ENCODE assay signal across 8 cellular contexts in the genomic region with DNA sequence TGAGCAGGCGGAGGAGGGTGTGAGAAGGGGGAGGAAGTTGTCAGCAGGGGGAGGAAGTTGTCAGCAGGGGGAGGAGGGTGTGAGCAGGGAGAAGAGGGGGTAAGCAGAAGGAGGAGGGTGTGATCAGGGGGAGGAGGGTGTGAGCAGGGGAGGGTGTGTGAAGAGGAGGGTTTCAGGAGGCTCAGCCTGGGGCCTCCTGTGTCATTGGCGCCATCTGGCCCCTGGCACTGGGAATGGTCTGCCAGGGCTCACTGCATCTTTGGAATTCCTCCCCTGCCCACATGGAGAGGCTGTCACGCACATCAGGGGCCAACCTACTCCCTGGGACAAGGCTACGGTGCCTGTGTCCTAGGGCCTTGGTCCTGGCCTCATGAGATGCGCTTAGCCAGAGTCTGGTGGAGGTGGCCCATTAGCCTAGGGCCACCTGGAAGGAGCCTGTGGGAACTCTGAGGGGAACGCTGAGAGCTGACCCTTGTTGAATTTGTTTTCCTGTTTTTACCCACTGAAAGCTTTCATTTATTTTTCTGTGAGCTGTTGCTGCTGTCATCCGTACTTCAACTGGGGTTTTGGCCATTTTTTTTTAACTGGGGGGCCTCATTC. TPM values are rescaled to one million over a fixed set of nuclear protein-coding genes. Genes with fewer than 3 reads are reported as not detected.
DNase-seq lines count a peak whose midpoint lies in the region; ATAC-seq lines count a peak whose summit lies in the region.

No MANE protein-coding gene starts in this region.

- peaks cover 10% of the 10 kb centered on the region for H3K27me3 Mint-ChIP-seq in activated T-cell treated with anti-CD3 and anti-CD28 coated beads, Interleukin-2, amount 50 U/mL, for 72 hours (ENCODE audit: low read depth)

- H3K36me3 Mint-ChIP-seq in activated T-cell treated with anti-CD3 and anti-CD28 coated beads, Interleukin-2, amount 50 U/mL, for 72 hours (ENCODE audit: insufficient read depth in 2 of 2) = no peaks in the 10 kb centered on the region

- no peak overlapping the region for H3K27ac ChIP-seq in effector memory CD4-positive, alpha-beta T cell (ENCODE audit: insufficient read depth, low read length, poor library complexity, severe bottlenecking)

- H3K27ac Mint-ChIP-seq in activated T-cell treated with anti-CD3 and anti-CD28 coated beads, Interleukin-2, amount 50 U/mL, for 72 hours = no peak overlapping the region

- no peaks in the 10 kb centered on the region for H3K9me3 ChIP-seq in effector memory CD4-positive, alpha-beta T cell (ENCODE audit: control insufficient read depth, low read length)

- H3K36me3 ChIP-seq in effector memory CD4-positive, alpha-beta T cell (ENCODE audit: control insufficient read depth, insufficient read depth, low read length) = no peaks in the 10 kb centered on the region

- H3K4me3 Mint-ChIP-seq in activated T-cell treated with anti-CD3 and anti-CD28 coated beads, Interleukin-2, amount 50 U/mL, for 72 hours = no peak overlapping the region

- no peaks in the 10 kb centered on the region for H3K4me1 ChIP-seq in effector memory CD4-positive, alpha-beta T cell (ENCODE audit: control insufficient read depth, insufficient read depth, low read length, poor library complexity, severe bottlenecking)

- peak; percentile 30 for DNase-seq in stimulated activated CD4-positive, alpha-beta T cell treated with anti-CD3 and anti-CD28 coated beads, Interleukin-15, amount 100 ng/mL, for 24 hours
- DNase-seq in stimulated activated CD4-positive, alpha-beta T cell treated with anti-CD3 and anti-CD28 coated beads, Interleukin-4, amount 100 ng/mL, for 1 hour = no peak
- DNase-seq in NCI-H1694 treated with DMSO at 0.1 percent for 48 hours (lab: John Stamatoyannopoulos, UW) = peak; percentile 82
- peak; percentile 15 to 30 for DNase-seq in activated T-cell treated with anti-CD3 and anti-CD28 coated beads, Interleukin-2, amount 50 U/mL, for 72 hours
- peak; percentile 66 for DNase-seq in iPS-NIHi7 (ENCODE audit: extremely low spot score)
- no peak for DNase-seq in GOT3 (lab: John Stamatoyannopoulos, UW)
- no peak for DNase-seq in effector memory CD4-positive, alpha-beta T cell

- no peaks in the 10 kb centered on the region for H3K9me3 Mint-ChIP-seq in activated T-cell treated with anti-CD3 and anti-CD28 coated beads, Interleukin-2, amount 50 U/mL, for 72 hours

- H3K4me1 Mint-ChIP-seq in activated T-cell treated with anti-CD3 and anti-CD28 coated beads, Interleukin-2, amount 50 U/mL, for 72 hours (ENCODE audit: low read depth) = no peaks in the 10 kb centered on the region

- H3K4me3 ChIP-seq in effector memory CD4-positive, alpha-beta T cell (ENCODE audit: insufficient read depth, low read depth, low read length, poor library complexity, severe bottlenecking) = no peak overlapping the region

- ATAC-seq in activated T-cell treated with anti-CD3 and anti-CD28 coated beads, Interleukin-2, amount 50 U/mL, for 72 hours (replicated peaks in 1 of 2) = peak; percentile 42 to 46
- ATAC-seq in GM21717 (IDR thresholded peaks at IDR 0.05; ENCODE audit: unreplicated experiment) = no peak

- peaks cover 4% of the 10 kb centered on the region for H3K27me3 ChIP-seq in effector memory CD4-positive, alpha-beta T cell (replicated peaks; ENCODE audit: control insufficient read depth, insufficient read depth, low read length, poor library complexity, severe bottlenecking)

RNA-seq across cellular contexts. Expression of a gene that starts 18.0 kb away (rescaled TPM):
- 1 to 10 TPM in 1 of 2 donors, under 1 TPM in 1; 0.86 to 1.4 TPM for total RNA-seq in activated T-cell treated with anti-CD3 and anti-CD28 coated beads, Interleukin-2, amount 50 U/mL, for 72 hours

Comparison
In these comparisons a context has a peak if more than half of its experiments do, and no peak if none do; other contexts are left out.
1. DNase-seq: peak in stimulated activated CD4-positive, alpha-beta T cell treated with anti-CD3 and anti-CD28 coated beads, Interleukin-15, amount 100 ng/mL, for 24 hours (single experiment), NCI-H1694 treated with DMSO at 0.1 percent for 48 hours (single experiment), activated T-cell treated with anti-CD3 and anti-CD28 coated beads, Interleukin-2, amount 50 U/mL, for 72 hours (2 of 2) and iPS-NIHi7 (single experiment); none in stimulated activated CD4-positive, alpha-beta T cell treated with anti-CD3 and anti-CD28 coated beads, Interleukin-4, amount 100 ng/mL, for 1 hour (single experiment), GOT3 (single experiment) and effector memory CD4-positive, alpha-beta T cell (0 of 3).